In the genomic region with DNA sequence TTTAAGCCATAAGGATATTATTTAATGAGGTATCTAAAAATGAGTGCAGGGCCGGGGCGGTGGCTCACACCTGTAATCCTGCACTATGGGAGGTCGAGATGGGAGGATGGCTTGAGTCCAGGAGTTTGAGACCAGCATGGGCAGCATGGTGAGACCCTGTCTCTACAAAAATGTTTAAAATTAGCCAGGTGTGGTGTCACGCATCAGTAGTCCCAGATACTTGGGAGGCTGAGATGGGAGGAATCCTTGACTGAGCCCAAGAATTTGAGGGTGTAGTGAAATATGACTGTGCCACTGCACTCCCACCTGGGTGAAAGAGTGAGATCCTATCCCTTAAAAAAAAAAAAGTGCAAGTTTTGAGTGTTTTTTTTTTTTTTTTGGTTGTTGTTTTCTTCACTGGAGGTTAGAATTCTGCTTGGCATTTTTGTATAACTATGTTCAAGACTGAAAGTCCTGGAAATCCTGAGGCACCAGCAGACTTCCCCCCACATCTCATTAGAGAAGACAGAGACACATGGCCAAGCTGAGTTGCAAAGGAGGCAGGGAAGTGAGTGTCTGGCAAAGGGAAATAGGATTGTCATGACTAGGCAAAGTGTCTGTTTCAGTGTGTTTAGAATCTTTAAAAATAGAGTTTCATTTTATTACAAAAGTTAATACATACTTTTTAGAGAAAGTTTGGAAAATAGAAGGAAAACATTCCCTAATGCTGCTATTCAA, we compare ENCODE assay signal across 21 cellular contexts. TPM values are rescaled to one million over a fixed set of nuclear protein-coding genes. Genes with fewer than 3 reads are reported as not detected.
DNase-seq lines count a peak whose midpoint lies in the region; ATAC-seq and TF ChIP-seq lines count a peak whose summit lies in the region.
"Had no signal": no experiment of that assay in that cellular context is flagged by ENCODE, and none has a peak within 500 bp of the region (broad histone marks: within the 10 kb centered on the region; RNA-seq: fewer than 3 reads in every experiment).

No MANE protein-coding gene starts in this region.

- no peaks in the 10 kb centered on the region for H3K9me3 ChIP-seq in T-helper 17 cell (ENCODE audit: control insufficient read depth, low read length, poor library complexity, severe bottlenecking)
- H3K9me3 ChIP-seq in left lung: no peaks in the 10 kb centered on the region
- H3K9me3 ChIP-seq in upper lobe of right lung: no peaks in the 10 kb centered on the region
- no peaks in the 10 kb centered on the region for H3K9me3 ChIP-seq in MG63
- H3K9me3 ChIP-seq: BE2C, HAP-1 had no signal

- ATAC-seq in T-helper 17 cell (no peak), left lung (peak; percentile 39), upper lobe of right lung (peak; percentile 32)

- intact Hi-C loops in left lung (cut with DNase I): no loop called here
- intact Hi-C loops in upper lobe of right lung (cut with DNase I): no loop called here

- H3K27me3 ChIP-seq in left lung (no peaks in the 10 kb centered on the region), upper lobe of right lung (no peaks in the 10 kb centered on the region), MG63 (no peaks in the 10 kb centered on the region)
- H3K27me3 ChIP-seq: BE2C had no signal

- H3K36me3 Mint-ChIP-seq in T-helper 17 cell (ENCODE audit: low read depth) (peaks cover 7% of the 10 kb centered on the region), type B pancreatic cell (no peaks in the 10 kb centered on the region)

- no peaks in the 10 kb centered on the region for H3K9me3 Mint-ChIP-seq in type B pancreatic cell

- peak overlapping the region; percentile 24 for H3K27ac Mint-ChIP-seq in T-helper 17 cell
- no peak overlapping the region for H3K27ac Mint-ChIP-seq in type B pancreatic cell
- H3K27ac Mint-ChIP-seq: IgD-negative memory B cell had no signal

- no peaks in the 10 kb centered on the region for H3K36me3 ChIP-seq in left lung
- H3K36me3 ChIP-seq in upper lobe of right lung: no peaks in the 10 kb centered on the region
- no peaks in the 10 kb centered on the region for H3K36me3 ChIP-seq in MG63
- H3K36me3 ChIP-seq: BE2C, HAP-1 had no signal

- H3K27me3 Mint-ChIP-seq in T-helper 17 cell: no peaks in the 10 kb centered on the region
- H3K27me3 Mint-ChIP-seq in type B pancreatic cell: no peaks in the 10 kb centered on the region
- H3K27me3 Mint-ChIP-seq: CD4-positive, CD25-positive, alpha-beta regulatory T cell; CD8-positive, alpha-beta memory T cell had no signal

- H3K4me1 Mint-ChIP-seq in T-helper 17 cell (no peaks in the 10 kb centered on the region), type B pancreatic cell (ENCODE audit: unreplicated experiment) (no peaks in the 10 kb centered on the region)

- H3K27ac ChIP-seq in left lung: no peak overlapping the region
- no peak overlapping the region for H3K27ac ChIP-seq in upper lobe of right lung
- H3K27ac ChIP-seq: GM23248, HL-60 had no signal

- DNase-seq in EH (ENCODE audit: low read depth) (peak; percentile 38), T-helper 17 cell (no peak), left lung (no peak), upper lobe of right lung (no peak), MG63 (no peak), type B pancreatic cell (ENCODE audit: extremely low spot score, unreplicated experiment) (no peak)
- no peak for DNase-seq in stimulated activated CD4-positive, alpha-beta T cell treated with anti-CD3 and anti-CD28 coated beads, Interleukin-4, amount 100 ng/mL, for 24 hours
- DNase-seq: ACHN; BE2C; C1 segment of cervical spinal cord; CD4-positive, CD25-positive, alpha-beta regulatory T cell; CD8-positive, alpha-beta memory T cell; COR-L47; DMS 273 treated with DMSO at 0.1 percent for 48 hours; DMS53; DND-41; GM23248; KG1 had no signal

- no peak overlapping the region for H3K4me3 ChIP-seq in left lung
- H3K4me3 ChIP-seq in upper lobe of right lung: no peak overlapping the region
- no peak overlapping the region for H3K4me3 ChIP-seq in MG63
- H3K4me3 ChIP-seq: GM23248, HAP-1 had no signal

- H3K4me1 ChIP-seq in left lung: no peaks in the 10 kb centered on the region
- no peaks in the 10 kb centered on the region for H3K4me1 ChIP-seq in upper lobe of right lung
- H3K4me1 ChIP-seq: BE2C, HAP-1 had no signal

- no peak for TF ChIP-seq CTCF in left lung (IDR thresholded peaks at IDR 0.05)
- TF ChIP-seq CTCF in upper lobe of right lung (IDR thresholded peaks at IDR 0.05): no peak
- no peak for TF ChIP-seq CTCF in type B pancreatic cell (conservative IDR thresholded peaks at IDR 0.05)

- H3K4me3 Mint-ChIP-seq in T-helper 17 cell (no peak overlapping the region), type B pancreatic cell (no peak overlapping the region)
- H3K4me3 Mint-ChIP-seq: CD4-positive, CD25-positive, alpha-beta regulatory T cell; CD8-positive, alpha-beta memory T cell; IgD-negative memory B cell had no signal

RNA-seq across cellular contexts. Expression of a gene that starts 53.5 kb away (rescaled TPM):
- total RNA-seq in T-helper 17 cell (10 to 100 TPM; 15.5 to 37.7 TPM), left lung (100 to 1,000 TPM; 115 to 147 TPM), upper lobe of right lung (110 TPM), type B pancreatic cell (ENCODE audit: low replicate concordance) (43.0 TPM in 2 replicates)
- 19.5 and 43.9 TPM in 2 replicates for total RNA-seq in MG63 (2014; rRNA removed; shearing (Covaris generic); ENCODE audit: low replicate concordance)
